In the genomic region with DNA sequence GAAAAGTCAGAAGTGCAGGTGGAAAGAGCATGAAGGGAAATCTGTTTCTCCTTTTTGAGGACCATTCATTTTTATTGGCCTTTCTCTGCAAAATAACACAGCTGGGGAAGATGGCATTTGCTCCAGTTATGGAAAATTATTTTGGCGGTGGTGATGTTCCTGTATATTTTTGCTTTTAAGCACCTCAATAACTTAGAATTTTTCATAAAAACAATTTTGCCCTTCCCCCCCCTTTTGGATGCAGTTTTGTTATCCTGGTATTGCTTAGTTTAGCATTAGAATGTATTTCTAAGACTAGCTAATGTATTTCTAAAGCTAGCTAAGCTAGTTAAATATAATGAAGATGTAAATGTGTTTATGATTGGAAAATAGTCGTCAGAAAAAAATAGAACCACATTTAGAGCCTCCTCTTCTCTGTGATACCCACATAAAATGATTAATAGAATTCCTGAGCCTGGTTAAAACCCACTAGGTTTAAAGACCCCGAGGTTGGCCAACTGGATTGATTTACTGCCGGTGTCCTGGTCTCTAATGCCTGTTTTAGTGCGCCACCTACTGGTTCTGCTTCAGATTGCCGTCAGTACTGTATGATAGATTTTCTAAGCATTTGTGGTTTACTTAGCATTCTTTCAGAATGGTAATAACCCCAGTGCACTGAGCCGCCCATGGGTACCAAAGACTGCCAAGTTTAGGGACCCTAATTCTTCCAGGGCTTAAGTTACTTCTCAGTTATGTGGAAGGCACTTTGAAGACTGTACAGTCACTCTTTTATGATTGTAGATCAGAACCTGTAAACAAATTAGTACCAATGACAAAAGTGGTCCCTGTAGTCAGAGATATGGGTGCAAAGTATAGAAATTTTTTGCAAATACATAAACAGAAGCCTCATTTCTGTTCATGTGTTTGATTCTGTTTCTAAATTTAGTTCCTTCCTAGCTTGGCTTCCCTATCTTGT, we compare ENCODE assay signal across 8 cellular contexts. TPM values are rescaled to one million over a fixed set of nuclear protein-coding genes. Genes with fewer than 3 reads are reported as not detected.
DNase-seq lines count a peak whose midpoint lies in the region; FAIRE-seq and TF ChIP-seq lines count a peak whose summit lies in the region.

No MANE protein-coding gene starts in this region.

- no peaks in the 10 kb centered on the region for H3K27me3 Mint-ChIP-seq in T-helper 1 cell treated with Interleukin-12 subunit alpha and Interleukin-12 subunit beta and Interleukin-4 antibody, amounts not matched to agents 30 μg/mL and 1 μg/mL, for 36 hours (ENCODE audit: low read depth)

- FAIRE-seq in D721Med (lab: Jason Lieb, UNC), result peak; percentile 29

- peaks cover 17% of the 10 kb centered on the region for H3K36me3 Mint-ChIP-seq in T-helper 1 cell treated with Interleukin-12 subunit alpha and Interleukin-12 subunit beta and Interleukin-4 antibody, amounts not matched to agents 30 μg/mL and 1 μg/mL, for 36 hours (ENCODE audit: low read depth)

- peak overlapping the region; percentile 24 for H3K9ac ChIP-seq in rectal smooth muscle tissue (ENCODE audit: low read length)

- no peak overlapping the region for H3K27ac Mint-ChIP-seq in T-helper 1 cell treated with Interleukin-12 subunit alpha and Interleukin-12 subunit beta and Interleukin-4 antibody, amounts not matched to agents 30 μg/mL and 1 μg/mL, for 36 hours

- H3K4me1 Mint-ChIP-seq in T-helper 1 cell treated with Interleukin-12 subunit alpha and Interleukin-12 subunit beta and Interleukin-4 antibody, amounts not matched to agents 30 μg/mL and 1 μg/mL, for 36 hours (ENCODE audit: low read depth), result peaks cover 63% of the 10 kb centered on the region

- H3K4me3 Mint-ChIP-seq in T-helper 1 cell treated with Interleukin-12 subunit alpha and Interleukin-12 subunit beta and Interleukin-4 antibody, amounts not matched to agents 30 μg/mL and 1 μg/mL, for 36 hours, result peak overlapping the region; percentile 52

- DNase-seq in D721Med (ENCODE audit: insufficient read length, low spot score) (peak; percentile 43), H7 (peak; percentile 70), NCI-H146 treated with DMSO at 0.1 percent for 48 hours (lab: John Stamatoyannopoulos, UW; ENCODE audit: unreplicated experiment) (peak; percentile 72), amniotic stem cell (lab: John Stamatoyannopoulos, UW) (peak; percentile 82), right atrium auricular region (ENCODE audit: low spot score) (peak; percentile 88), vagina (ENCODE audit: extremely low spot score in 2 of 2) (no peak)

- intact Hi-C loops in vagina (cut with DNase I), result loop anchor here (5.0 kb wide), 1 partner anchor 498 kb away; no protein-coding TSS in a partner anchor

- H3K9me3 Mint-ChIP-seq in T-helper 1 cell treated with Interleukin-12 subunit alpha and Interleukin-12 subunit beta and Interleukin-4 antibody, amounts not matched to agents 30 μg/mL and 1 μg/mL, for 36 hours, result no peaks in the 10 kb centered on the region

- TF ChIP-seq POLR2A in vagina (IDR thresholded peaks at IDR 0.05), result no peak

- TF ChIP-seq CTCF in D721Med (IDR thresholded peaks at IDR 0.05; ENCODE audit: insufficient read depth, missing control alignments) (peak; percentile 96), right atrium auricular region (IDR thresholded peaks at IDR 0.05) (peak; percentile 85 to 94), vagina (IDR thresholded peaks at IDR 0.05) (peak; percentile 74 to 90 (median 85))

- no peaks in the 10 kb centered on the region; the same call in 1 of the 2 replicates for H3K36me3 ChIP-seq in H7 (replicated peaks; ENCODE audit: control insufficient read depth, insufficient read depth, low read length)
- peaks cover under 1% of the 10 kb centered on the region for H3K36me3 ChIP-seq in right atrium auricular region
- peaks cover 4% of the 10 kb centered on the region for H3K36me3 ChIP-seq in rectal smooth muscle tissue (ENCODE audit: control insufficient read depth, insufficient read depth, low read length)
- H3K36me3 ChIP-seq in vagina, result peaks cover 0 to 4% of the 10 kb centered on the region in 2 donors

- H3K27ac ChIP-seq in right atrium auricular region (peak overlapping the region; percentile 83 to 99), rectal smooth muscle tissue (ENCODE audit: low read depth, low read length) (peak overlapping the region; percentile 65), vagina (peak overlapping the region; percentile 98)

- H3K9me3 ChIP-seq in right atrium auricular region, result no peaks in the 10 kb centered on the region
- no peaks in the 10 kb centered on the region for H3K9me3 ChIP-seq in vagina

- H3K27me3 ChIP-seq in H7 (ENCODE audit: control insufficient read depth, insufficient read depth, low read length) (no peaks in the 10 kb centered on the region), right atrium auricular region (no peaks in the 10 kb centered on the region), rectal smooth muscle tissue (ENCODE audit: control insufficient read depth, insufficient read depth, low read length) (no peaks in the 10 kb centered on the region), vagina (no peaks in the 10 kb centered on the region)

- H3K4me1 ChIP-seq in right atrium auricular region (peaks cover 0 to 84% of the 10 kb centered on the region in 2 donors), rectal smooth muscle tissue (ENCODE audit: control insufficient read depth, insufficient read depth, low read length) (peaks cover 53% of the 10 kb centered on the region), vagina (peaks cover 95% of the 10 kb centered on the region)

- H3K4me3 ChIP-seq in H7 (ENCODE audit: insufficient read depth, low read depth, low read length) (no peak overlapping the region), right atrium auricular region (no peak overlapping the region), rectal smooth muscle tissue (ENCODE audit: low read length) (peak overlapping the region; percentile 52), vagina (peak overlapping the region in 1 of 2 donors; percentile 5)

RNA-seq across cellular contexts. Expression of gene KLF3, which starts 11.4 kb away (rescaled TPM):
- 8.8 and 13.0 TPM in 2 replicates for total RNA-seq in H7 (2014; rRNA removed; shearing (Covaris generic))
- total RNA-seq in right atrium auricular region (10 to 100 TPM; 22.6 to 28.8 TPM), vagina (85.4 TPM)

Comparison
In these comparisons a context has a peak if more than half of its experiments do, and no peak if none do; other contexts are left out.
1. DNase-seq: peak in D721Med (single experiment), H7 (single experiment), NCI-H146 treated with DMSO at 0.1 percent for 48 hours (single experiment), amniotic stem cell (single experiment) and right atrium auricular region (single experiment); none in vagina (0 of 2).
2. Peak in every context shown above with its lines, with median percentiles within 50 percentile points of each other: CTCF ChIP-seq and H3K27ac ChIP-seq.